24 cellular contexts compared by ENCODE assay signal in the genomic region with DNA sequence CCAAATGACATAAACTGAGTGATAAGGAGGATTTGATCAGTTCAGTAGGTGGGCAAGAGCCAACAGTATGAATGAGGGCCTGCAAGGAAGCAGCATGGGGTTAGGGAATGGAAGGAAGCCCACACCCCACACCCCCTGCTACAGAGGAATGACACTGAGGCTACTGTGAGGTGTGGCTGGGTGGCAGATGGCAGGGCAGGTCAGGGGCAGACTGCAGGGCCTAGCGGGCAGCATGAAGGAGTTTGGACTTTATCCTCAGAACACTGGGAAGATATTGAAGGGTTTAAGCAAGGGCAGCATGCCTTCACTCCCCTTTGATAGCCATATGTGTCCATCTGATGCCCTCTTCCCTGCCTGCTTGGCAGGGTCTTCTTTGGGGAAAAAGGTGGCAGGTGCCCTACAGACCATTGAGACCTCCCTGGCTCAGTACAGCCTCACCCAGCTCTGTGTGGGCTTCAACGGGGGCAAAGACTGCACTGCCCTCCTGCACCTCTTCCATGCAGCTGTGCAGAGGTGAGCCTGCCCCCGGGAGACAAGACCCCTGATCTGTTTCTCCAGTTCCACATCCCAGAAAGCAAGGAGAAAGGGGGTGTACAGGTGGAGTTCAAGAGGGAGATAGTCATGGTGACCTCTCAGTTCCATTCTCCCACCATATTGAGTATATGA. TPM values are rescaled to one million over a fixed set of nuclear protein-coding genes. Genes with fewer than 3 reads are reported as not detected.
DNase-seq lines count a peak whose midpoint lies in the region; ATAC-seq and TF ChIP-seq lines count a peak whose summit lies in the region.
"Had no signal": no experiment of that assay in that cellular context is flagged by ENCODE, and none has a peak within 500 bp of the region (broad histone marks: within the 10 kb centered on the region; RNA-seq: fewer than 3 reads in every experiment).

No MANE protein-coding gene starts in this region.

- H3K36me3 ChIP-seq in IMR-90 (ENCODE audit: control insufficient read depth, insufficient read depth, low read length) (peaks cover 28% of the 10 kb centered on the region), osteoblast (ENCODE audit: insufficient read depth, low read length) (peaks cover 32% of the 10 kb centered on the region), vagina (peaks cover 0 to 18% of the 10 kb centered on the region in 2 donors)

- no peak overlapping the region for H2BK20ac ChIP-seq in IMR-90 (ENCODE audit: low read depth, low read length)

- TF ChIP-seq CTCF in IMR-90 (conservative IDR thresholded peaks at IDR 0.05; ENCODE audit: low read depth, low read length) (no peak), brain (conservative IDR thresholded peaks at IDR 0.05) (no peak), osteoblast (IDR thresholded peaks at IDR 0.05; ENCODE audit: extremely low read depth, low read depth, low read length) (no peak), vagina (IDR thresholded peaks at IDR 0.05) (no peak), coronary artery (IDR thresholded peaks at IDR 0.05) (no peak)

- POLR2A ChIA-PET in IMR-90 (lab: Charles Lee; ENCODE audit: unreplicated experiment): no interaction called here

- H3K9ac ChIP-seq in IMR-90 (ENCODE audit: low read depth, low read length): no peak overlapping the region

- no peak overlapping the region for H2BK15ac ChIP-seq in IMR-90 (ENCODE audit: low read depth, low read length)

- H3K9me3 ChIP-seq in IMR-90 (ENCODE audit: control insufficient read depth, insufficient read depth, low read length) (no peaks in the 10 kb centered on the region), osteoblast (ENCODE audit: low read depth, low read length) (no peaks in the 10 kb centered on the region), vagina (no peaks in the 10 kb centered on the region)
- H3K9me3 ChIP-seq: esophagus muscularis mucosa, gastrocnemius medialis, right atrium auricular region had no signal

- no peak overlapping the region for H3K18ac ChIP-seq in IMR-90 (ENCODE audit: low read depth, low read length)

- H3K4me1 Mint-ChIP-seq in brain: peaks cover 40% of the 10 kb centered on the region

- H3K9me3 Mint-ChIP-seq in brain: no peaks in the 10 kb centered on the region
- H3K9me3 Mint-ChIP-seq: activated CD4-positive, alpha-beta memory T cell treated with anti-CD3 and anti-CD28 coated beads for 36 hours; central memory CD8-positive, alpha-beta T cell had no signal

- peaks cover 10% of the 10 kb centered on the region for H3K9me1 ChIP-seq in IMR-90 (ENCODE audit: insufficient read depth, low read length)

- no peak for TF ChIP-seq POLR2A in IMR-90 (IDR thresholded peaks at IDR 0.05; ENCODE audit: low read depth, low read length)
- TF ChIP-seq POLR2A in vagina (IDR thresholded peaks at IDR 0.05): no peak

- H4K91ac ChIP-seq in IMR-90 (ENCODE audit: insufficient read depth, low read depth, low read length): no peak overlapping the region

- no TSS peak for BruUV-seq in IMR-90 (replicated peaks; lab: Mats Ljungman, UMichigan)

- no peak overlapping the region for H3K23ac ChIP-seq in IMR-90 (ENCODE audit: low read depth, low read length)

- H3K4ac ChIP-seq in IMR-90 (ENCODE audit: low read depth, low read length): no peak overlapping the region

- H3K14ac ChIP-seq in IMR-90 (replicated peaks; ENCODE audit: low read depth, low read length): no peak overlapping the region

- H2BK5ac ChIP-seq in IMR-90 (ENCODE audit: low read depth, low read length, poor library complexity, severe bottlenecking): no peak overlapping the region

- H2AK9ac ChIP-seq in IMR-90 (replicated peaks; ENCODE audit: low read depth, low read length, poor library complexity): no peak overlapping the region

- intact Hi-C loops in IMR-90 (cut with micrococcal nuclease) (no loop called here), vagina (cut with DNase I) (no loop called here)

- in situ Hi-C loops in IMR-90 (cut with MboI; ENCODE audit: low sequenced_read_pairs): no loop called here

- H3K27me3 ChIP-seq in IMR-90 (ENCODE audit: control insufficient read depth, insufficient read depth, low read length) (no peaks in the 10 kb centered on the region), osteoblast (ENCODE audit: insufficient read depth, low read length) (no peaks in the 10 kb centered on the region), vagina (no peaks in the 10 kb centered on the region)
- H3K27me3 ChIP-seq: esophagus muscularis mucosa, gastrocnemius medialis, right atrium auricular region had no signal

- H3K56ac ChIP-seq in IMR-90 (ENCODE audit: extremely low read depth, insufficient read depth, low read length): no peak overlapping the region

- no peak for DNase-seq in IMR-90
- peak; percentile 61 for DNase-seq in osteoblast (ENCODE audit: insufficient read length, low spot score, missing footprints)
- no peak for DNase-seq in vagina (ENCODE audit: extremely low spot score in 2 of 2)
- no peak for DNase-seq in coronary artery (ENCODE audit: low spot score)
- DNase-seq: activated CD4-positive, alpha-beta memory T cell treated with anti-CD3 and anti-CD28 coated beads for 36 hours; activated CD4-positive, CD25-positive, alpha-beta regulatory T cell; activated naive CD4-positive, alpha-beta T cell; amygdala; DMS 273 treated with DMSO at 0.1 percent for 48 hours; gastrocnemius medialis; islet precursor cell; Karpas-422; NCI-H1048; NCI-H2029; NCI-H446 treated with DMSO at 0.1 percent for 48 hours; RPMI8226; T-helper 9 cell had no signal

- dilution Hi-C loops in IMR-90 (cut with HindIII; ENCODE audit: low sequenced_read_pairs, unreplicated experiment): no loop called here

- peaks cover under 1% of the 10 kb centered on the region for H3K27me3 Mint-ChIP-seq in brain
- H3K27me3 Mint-ChIP-seq: activated CD4-positive, alpha-beta memory T cell treated with anti-CD3 and anti-CD28 coated beads for 36 hours; central memory CD8-positive, alpha-beta T cell had no signal

- H3K4me1 ChIP-seq in IMR-90 (ENCODE audit: control insufficient read depth, insufficient read depth, low read length) (peaks cover 4% of the 10 kb centered on the region; the same call in 1 of the 2 replicates), osteoblast (ENCODE audit: insufficient read depth, low read length) (no peaks in the 10 kb centered on the region), vagina (peaks cover 13% of the 10 kb centered on the region)

- H3K4me3 ChIP-seq in IMR-90 (ENCODE audit: insufficient read depth, low read depth, low read length) (no peak overlapping the region), osteoblast (ENCODE audit: insufficient read depth, low read length) (no peak overlapping the region), vagina (no peak overlapping the region), coronary artery (no peak overlapping the region)
- H3K4me3 ChIP-seq: esophagus muscularis mucosa, gastrocnemius medialis, right atrium auricular region had no signal

- peaks cover 31% of the 10 kb centered on the region for H3K36me3 Mint-ChIP-seq in brain

- H2BK120ac ChIP-seq in IMR-90 (ENCODE audit: low read depth, low read length): no peak overlapping the region

- H3K4me2 ChIP-seq in IMR-90 (ENCODE audit: low read depth, low read length): no peak overlapping the region
- H3K4me2 ChIP-seq in osteoblast (ENCODE audit: insufficient read depth, low read length): no peak overlapping the region

- H3K4me3 Mint-ChIP-seq in brain: peak overlapping the region in 2 of 5 experiments; percentile 22 to 30
- H3K4me3 Mint-ChIP-seq: activated CD4-positive, alpha-beta memory T cell treated with anti-CD3 and anti-CD28 coated beads for 36 hours; central memory CD8-positive, alpha-beta T cell had no signal

- WGBS in IMR-90 (ENCODE audit: extremely low coverage in 2 of 2, insufficient read length in 1 of 2), 2 experiments: no CpG with 5 or more reads among the region's 3 CpGs

- H3K27ac ChIP-seq in IMR-90 (ENCODE audit: insufficient read depth, low read length) (no peak overlapping the region), osteoblast (ENCODE audit: low read depth, low read length) (no peak overlapping the region), vagina (no peak overlapping the region), coronary artery (no peak overlapping the region)
- H3K27ac ChIP-seq: esophagus muscularis mucosa, gastrocnemius medialis, right atrium auricular region had no signal

- peak overlapping the region in 3 of 5 experiments; percentile 60 to 78 (median 68) for H3K27ac Mint-ChIP-seq in brain
- H3K27ac Mint-ChIP-seq: activated CD4-positive, alpha-beta memory T cell treated with anti-CD3 and anti-CD28 coated beads for 36 hours had no signal

- CTCF ChIA-PET in IMR-90 (lab: Yijun Ruan, JAX): no interaction called here

- H4K20me1 ChIP-seq in IMR-90 (ENCODE audit: insufficient read depth, low read length): peaks cover 12% of the 10 kb centered on the region; the same call in 1 of the 2 replicates
- no peaks in the 10 kb centered on the region for H4K20me1 ChIP-seq in osteoblast (ENCODE audit: insufficient read depth, low read length)

- ATAC-seq in IMR-90 (ENCODE audit: low read depth) (no peak), HG02588 (IDR thresholded peaks at IDR 0.05; ENCODE audit: unreplicated experiment) (no peak)
- ATAC-seq: gastrocnemius medialis, HCT116 had no signal

- peaks cover 33% of the 10 kb centered on the region for H3K79me2 ChIP-seq in osteoblast (ENCODE audit: insufficient read depth, low read length)

- peak overlapping the region; percentile 63 for H2AFZ ChIP-seq in IMR-90 (replicated peaks; ENCODE audit: low read length, poor library complexity)
- H2AFZ ChIP-seq in osteoblast (ENCODE audit: low read length): no peak overlapping the region

- H4K8ac ChIP-seq in IMR-90 (ENCODE audit: low read depth in 2 of 2, low read length in 2 of 2): no peak overlapping the region

- H4K5ac ChIP-seq in IMR-90 (ENCODE audit: low read depth, low read length): no peak overlapping the region

- no peak for TF ChIP-seq RAD21 in IMR-90 (IDR thresholded peaks at IDR 0.05; ENCODE audit: low read length)

- H3K79me1 ChIP-seq in IMR-90 (ENCODE audit: low read depth in 1 of 2, low read length in 2 of 2): peaks cover 18 to 53% of the 10 kb centered on the region in 2 experiments

- H2AK5ac ChIP-seq in IMR-90 (ENCODE audit: low read depth, low read length): no peak overlapping the region

RNA-seq across cellular contexts. Expression of a gene that starts 4.1 kb away (rescaled TPM):
- not detected in 2 replicates for total RNA-seq in IMR-90 (2012; rRNA removed)
- polyA plus RNA-seq in IMR-90 (2012; rRNA removed): not detected in 2 replicates
- not detected in 2 replicates for polyA plus RNA-seq in IMR-90 (2012; cell fraction: cytosol; rRNA removed)
- polyA plus RNA-seq in IMR-90 (2012; cell fraction: nucleus; rRNA removed; ENCODE audit: low replicate concordance): not detected in 2 replicates
- not detected for polyA plus RNA-seq in brain (ENCODE audit: insufficient read depth, low read depth, low replicate concordance)
- 0.88 TPM in 1 of 2 replicates, not detected in the other for total RNA-seq in osteoblast
- not detected for total RNA-seq in vagina
- total RNA-seq: esophagus muscularis mucosa, gastrocnemius medialis, omental fat pad, right atrium auricular region had no signal

RNA-seq across cellular contexts. Expression of a gene that starts 6.2 kb away (rescaled TPM):
- total RNA-seq in IMR-90 (2012; rRNA removed) (19.7 and 26.3 TPM in 2 replicates), osteoblast (17.1 and 20.6 TPM in 2 replicates), vagina (20.6 TPM)
- polyA plus RNA-seq in IMR-90 (2012; rRNA removed) (37.3 and 39.9 TPM in 2 replicates), brain (ENCODE audit: insufficient read depth, low read depth, low replicate concordance) (47.9 TPM)
- polyA plus RNA-seq in IMR-90 (2012; cell fraction: cytosol; rRNA removed): 25.2 and 28.5 TPM in 2 replicates
- 46.1 and 80.6 TPM in 2 replicates for polyA plus RNA-seq in IMR-90 (2012; cell fraction: nucleus; rRNA removed; ENCODE audit: low replicate concordance)

RNA-seq across cellular contexts. Expression of a gene that starts 13.3 kb away (rescaled TPM):
- total RNA-seq in IMR-90 (2012; rRNA removed): 7.2 and 7.7 TPM in 2 replicates
- polyA plus RNA-seq in IMR-90 (2012; rRNA removed): 17.4 and 22.4 TPM in 2 replicates
- polyA plus RNA-seq in IMR-90 (2012; cell fraction: cytosol; rRNA removed): 12.4 and 18.5 TPM in 2 replicates
- 50.2 and 97.9 TPM in 2 replicates for polyA plus RNA-seq in IMR-90 (2012; cell fraction: nucleus; rRNA removed; ENCODE audit: low replicate concordance)
- 25.7 TPM for polyA plus RNA-seq in brain (ENCODE audit: insufficient read depth, low read depth, low replicate concordance)
- 18.6 and 23.5 TPM in 2 replicates for total RNA-seq in osteoblast
- total RNA-seq in vagina: 77.6 TPM

RNA-seq across cellular contexts. Expression of a gene that starts 14.8 kb away (rescaled TPM):
- total RNA-seq in IMR-90 (2012; rRNA removed): 129 and 140 TPM in 2 replicates
- 195 and 272 TPM in 2 replicates for polyA plus RNA-seq in IMR-90 (2012; rRNA removed)
- polyA plus RNA-seq in IMR-90 (2012; cell fraction: cytosol; rRNA removed): 48.5 and 174 TPM in 2 replicates
- 12.1 and 45.9 TPM in 2 replicates for polyA plus RNA-seq in IMR-90 (2012; cell fraction: nucleus; rRNA removed; ENCODE audit: low replicate concordance)
- 183 TPM for polyA plus RNA-seq in brain (ENCODE audit: insufficient read depth, low read depth, low replicate concordance)
- 23.2 and 23.3 TPM in 2 replicates for total RNA-seq in osteoblast
- 30.4 TPM for total RNA-seq in vagina

RNA-seq across cellular contexts. Expression of a gene that starts 18.8 kb away (rescaled TPM):
- total RNA-seq in IMR-90 (2012; rRNA removed): 291 and 355 TPM in 2 replicates
- 337 and 352 TPM in 2 replicates for polyA plus RNA-seq in IMR-90 (2012; rRNA removed)
- polyA plus RNA-seq in IMR-90 (2012; cell fraction: cytosol; rRNA removed): 216 and 285 TPM in 2 replicates
- 1,266 and 1,683 TPM in 2 replicates for polyA plus RNA-seq in IMR-90 (2012; cell fraction: nucleus; rRNA removed; ENCODE audit: low replicate concordance)
- polyA plus RNA-seq in brain (ENCODE audit: insufficient read depth, low read depth, low replicate concordance): 38.3 TPM
- total RNA-seq in osteoblast: 230 and 239 TPM in 2 replicates
- total RNA-seq in vagina: 110 TPM
